In genomic region chr7:140475747-140476333, GRCh38 we compare ENCODE assay signal across 8 cellular contexts. TPM values are rescaled to one million over a fixed set of nuclear protein-coding genes. Genes with fewer than 3 reads are reported as not detected.
A peak's percentile ranks its signal among the peaks of the same experiment; 100 is the strongest.
DNase-seq lines count a peak whose midpoint lies in the region; ATAC-seq lines count a peak whose summit lies in the region.

No MANE protein-coding gene starts in this region.

- peaks cover 10% of the 10 kb centered on the region for H3K36me3 Mint-ChIP-seq in activated naive CD4-positive, alpha-beta T cell treated with anti-CD3 and anti-CD28 coated beads, Interleukin-2, amount 10 ng/mL, durations not matched to agents 7 days and 5 days

- H3K27ac Mint-ChIP-seq in activated naive CD4-positive, alpha-beta T cell treated with anti-CD3 and anti-CD28 coated beads, Interleukin-2, amount 10 ng/mL, durations not matched to agents 7 days and 5 days: peak overlapping the region; percentile 93

- ATAC-seq in left lobe of liver: no peak

- H3K27me3 Mint-ChIP-seq in activated naive CD4-positive, alpha-beta T cell treated with anti-CD3 and anti-CD28 coated beads, Interleukin-2, amount 10 ng/mL, durations not matched to agents 7 days and 5 days: peaks cover 6% of the 10 kb centered on the region

- DNase-seq in DMS114 treated with DMSO at 0.1 percent for 48 hours (lab: John Stamatoyannopoulos, UW; ENCODE audit: unreplicated experiment) (peak; percentile 41), HPDE6-E6E7 (ENCODE audit: extremely low spot score) (peak; percentile 44), NCI-H748 treated with DMSO at 0.1 percent for 48 hours (lab: John Stamatoyannopoulos, UW) (peak; percentile 73), hepatic stellate cell (ENCODE audit: low spot score) (peak; percentile 51), left lobe of liver (ENCODE audit: low spot score) (no peak), NCI-H1048 (lab: John Stamatoyannopoulos, UW) (no peak)
- DNase-seq in activated naive CD4-positive, alpha-beta T cell treated with anti-CD3 and anti-CD28 coated beads, Interleukin-2, amount 10 ng/mL, durations not matched to agents 7 days and 5 days: peak; percentile 66
- DNase-seq in stimulated activated CD4-positive, alpha-beta T cell treated with anti-CD3 and anti-CD28 coated beads, TNF-alpha, amount 100 ng/mL, for 24 hours (ENCODE audit: low read depth in 3 of 3): peak in 2 of 3 experiments; percentile 11 to 25

- H3K4me1 Mint-ChIP-seq in activated naive CD4-positive, alpha-beta T cell treated with anti-CD3 and anti-CD28 coated beads, Interleukin-2, amount 10 ng/mL, durations not matched to agents 7 days and 5 days: peaks cover 38% of the 10 kb centered on the region

- H3K9me3 Mint-ChIP-seq in activated naive CD4-positive, alpha-beta T cell treated with anti-CD3 and anti-CD28 coated beads, Interleukin-2, amount 10 ng/mL, durations not matched to agents 7 days and 5 days: no peaks in the 10 kb centered on the region

- H3K4me3 Mint-ChIP-seq in activated naive CD4-positive, alpha-beta T cell treated with anti-CD3 and anti-CD28 coated beads, Interleukin-2, amount 10 ng/mL, durations not matched to agents 7 days and 5 days: peak overlapping the region; percentile 87

- CTCF ChIA-PET in activated naive CD4-positive, alpha-beta T cell treated with anti-CD3 and anti-CD28 coated beads, Interleukin-2, amount 10 ng/mL, durations not matched to agents 7 days and 5 days (lab: Charles Lee): interaction anchor here (0.6 to 4.6 kb wide), 8 partner anchors 9 to 335 kb away, joined by 3 to 32 read pairs (median 4); no protein-coding TSS in a partner anchor

RNA-seq across cellular contexts. Expression of gene MKRN1, which starts 3.5 kb away (rescaled TPM):
- 39.6 TPM for total RNA-seq in left lobe of liver

Comparison
In these comparisons a context has a peak if more than half of its experiments do, and no peak if none do; other contexts are left out.
1. DNase-seq: peak in DMS114 treated with DMSO at 0.1 percent for 48 hours (single experiment), HPDE6-E6E7 (single experiment), NCI-H748 treated with DMSO at 0.1 percent for 48 hours (single experiment), activated naive CD4-positive, alpha-beta T cell treated with anti-CD3 and anti-CD28 coated beads, Interleukin-2, amount 10 ng/mL, durations not matched to agents 7 days and 5 days (single experiment), hepatic stellate cell (single experiment) and stimulated activated CD4-positive, alpha-beta T cell treated with anti-CD3 and anti-CD28 coated beads, TNF-alpha, amount 100 ng/mL, for 24 hours (2 of 3); none in left lobe of liver (single experiment) and NCI-H1048 (single experiment).